Comparison of ENCODE assay signal across 8 cellular contexts in the genomic region with DNA sequence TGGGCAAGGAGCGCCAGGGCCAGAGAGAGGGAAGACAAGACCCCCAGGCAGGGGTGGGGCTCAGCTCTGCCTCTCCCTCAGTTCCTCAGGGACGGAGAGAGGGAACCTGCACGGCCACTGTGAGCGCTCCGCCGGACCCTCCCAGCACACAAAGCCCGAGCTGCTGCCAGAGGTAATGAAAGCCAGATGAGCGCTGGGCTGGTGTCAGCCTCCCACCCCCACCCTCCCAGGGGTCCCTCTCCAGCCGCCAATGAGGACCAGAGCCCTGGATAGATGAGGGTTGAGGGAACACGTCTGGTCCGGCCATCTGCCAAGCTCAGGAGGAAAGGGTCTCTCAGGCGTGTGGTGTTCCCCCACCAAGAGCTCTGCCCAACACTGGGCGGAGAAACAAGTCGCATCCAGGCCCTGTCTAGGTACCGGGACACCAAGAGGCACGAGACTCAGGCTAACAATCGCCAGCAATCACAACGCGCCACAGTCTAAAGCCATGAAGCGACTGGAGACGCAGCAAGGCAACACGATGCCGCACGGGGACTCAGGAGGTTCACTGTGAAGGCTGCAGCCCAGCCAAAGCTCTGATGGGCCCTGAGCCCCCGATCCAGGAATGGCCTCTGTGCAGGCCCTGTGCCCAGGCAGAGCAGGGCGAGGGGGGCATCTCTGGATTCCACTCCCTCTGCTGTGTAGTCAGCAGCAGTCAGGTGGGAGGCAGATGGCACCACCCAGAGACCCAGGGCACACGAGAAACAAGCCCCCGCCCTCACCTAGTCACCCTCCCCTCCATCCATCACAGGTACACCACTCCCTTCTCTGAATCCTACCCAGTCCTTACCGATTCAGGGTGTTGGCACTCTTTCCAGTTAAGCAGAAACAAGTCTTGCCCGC. TPM values are rescaled to one million over a fixed set of nuclear protein-coding genes. Genes with fewer than 3 reads are reported as not detected.
DNase-seq lines count a peak whose midpoint lies in the region; ATAC-seq, FAIRE-seq and TF ChIP-seq lines count a peak whose summit lies in the region.

No MANE protein-coding gene starts in this region.

- H3K9me3 ChIP-seq in stomach = no peaks in the 10 kb centered on the region

- no peak for TF ChIP-seq CTCF in stomach (IDR thresholded peaks at IDR 0.05)

- DNase-seq in NCI-H748 (lab: John Stamatoyannopoulos, UW; ENCODE audit: unreplicated experiment) (peak; percentile 22), NCI-H748 treated with DMSO at 0.1 percent for 48 hours (lab: John Stamatoyannopoulos, UW) (no peak), immature natural killer cell (no peak), stomach (no peak), NCI-H187 treated with DMSO at 0.1 percent for 48 hours (lab: John Stamatoyannopoulos, UW) (no peak), RCC 7860 (ENCODE audit: low spot score) (no peak)
- DNase-seq in activated naive CD8-positive, alpha-beta T cell treated with anti-CD3 and anti-CD28 coated beads, Interleukin-2, amount 10 ng/mL, durations not matched to agents 7 days and 5 days = no peak

- no peak for TF ChIP-seq POLR2A in stomach (IDR thresholded peaks at IDR 0.05)

- H3K36me3 Mint-ChIP-seq in activated naive CD8-positive, alpha-beta T cell treated with anti-CD3 and anti-CD28 coated beads, Interleukin-2, amount 10 ng/mL, durations not matched to agents 7 days and 5 days = no peaks in the 10 kb centered on the region
- H3K36me3 Mint-ChIP-seq in immature natural killer cell = peaks cover 0 to under 1% (median 0%) of the 10 kb centered on the region in 3 donors

- intact Hi-C loops in stomach (cut with DNase I; ENCODE audit: low total_unique reads) = no loop called here

- H3K4me1 Mint-ChIP-seq in activated naive CD8-positive, alpha-beta T cell treated with anti-CD3 and anti-CD28 coated beads, Interleukin-2, amount 10 ng/mL, durations not matched to agents 7 days and 5 days = peaks cover 48% of the 10 kb centered on the region
- peaks cover 74 to 81% of the 10 kb centered on the region in 2 donors for H3K4me1 Mint-ChIP-seq in immature natural killer cell

- FAIRE-seq in RCC 7860 (lab: Jason Lieb, UNC) = no peak

- no peaks in the 10 kb centered on the region for H3K27me3 ChIP-seq in stomach

- POLR2A ChIA-PET in activated naive CD8-positive, alpha-beta T cell treated with anti-CD3 and anti-CD28 coated beads, Interleukin-2, amount 10 ng/mL, durations not matched to agents 7 days and 5 days (lab: Charles Lee) = interaction anchor here (0.6 to 1.3 kb wide), 2 partner anchors 60 to 172 kb away, joined by 3 read pairs; no protein-coding TSS in a partner anchor

- peak overlapping the region; percentile 30 to 94 (median 91) for H3K27ac ChIP-seq in stomach

- ATAC-seq in activated naive CD8-positive, alpha-beta T cell treated with anti-CD3 and anti-CD28 coated beads, Interleukin-2, amount 10 ng/mL, durations not matched to agents 7 days and 5 days (ENCODE audit: low read depth) = no peak
- no peak for ATAC-seq in GM19397 (IDR thresholded peaks at IDR 0.05; ENCODE audit: unreplicated experiment)

- TF ChIP-seq EP300 in stomach (IDR thresholded peaks at IDR 0.05) = no peak

- H3K4me1 ChIP-seq in stomach = peaks cover 50 to 91% (median 83%) of the 10 kb centered on the region in 4 donors

- H3K9me3 Mint-ChIP-seq in activated naive CD8-positive, alpha-beta T cell treated with anti-CD3 and anti-CD28 coated beads, Interleukin-2, amount 10 ng/mL, durations not matched to agents 7 days and 5 days = no peaks in the 10 kb centered on the region
- H3K9me3 Mint-ChIP-seq in immature natural killer cell = no peaks in the 10 kb centered on the region

- peak overlapping the region; percentile 76 for H3K4me3 Mint-ChIP-seq in activated naive CD8-positive, alpha-beta T cell treated with anti-CD3 and anti-CD28 coated beads, Interleukin-2, amount 10 ng/mL, durations not matched to agents 7 days and 5 days
- H3K4me3 Mint-ChIP-seq in immature natural killer cell = peak overlapping the region; percentile 72 to 81 (median 78)

- peak overlapping the region; percentile 62 to 91 (median 85) for H3K4me3 ChIP-seq in stomach

- H3K36me3 ChIP-seq in stomach = no peaks in the 10 kb centered on the region

- WGBS in stomach, 5 donors = 39 to 59% (median 55%) methylated on average over 22 to 30 of the region's 30 CpGs

- H3K27me3 Mint-ChIP-seq in activated naive CD8-positive, alpha-beta T cell treated with anti-CD3 and anti-CD28 coated beads, Interleukin-2, amount 10 ng/mL, durations not matched to agents 7 days and 5 days = no peaks in the 10 kb centered on the region
- H3K27me3 Mint-ChIP-seq in immature natural killer cell (ENCODE audit: low read depth in 3 of 3) = peaks cover 0 to 19% (median 7%) of the 10 kb centered on the region in 3 donors

- peak overlapping the region; percentile 21 for H3K27ac Mint-ChIP-seq in activated naive CD8-positive, alpha-beta T cell treated with anti-CD3 and anti-CD28 coated beads, Interleukin-2, amount 10 ng/mL, durations not matched to agents 7 days and 5 days
- H3K27ac Mint-ChIP-seq in immature natural killer cell = peak overlapping the region; percentile 19 to 91 (median 72)

RNA-seq across cellular contexts. Expression of a gene that starts 1.3 kb away (rescaled TPM):
- 100 to 1,000 TPM; 130 to 134 TPM for total RNA-seq in activated naive CD8-positive, alpha-beta T cell treated with anti-CD3 and anti-CD28 coated beads, Interleukin-2, amount 10 ng/mL, durations not matched to agents 7 days and 5 days
- polyA plus RNA-seq in immature natural killer cell (10 to 100 TPM; 31.2 to 68.8 (median 31.6) TPM), stomach (10 to 100 TPM; 20.5 to 45.8 (median 32.8) TPM)
- 100 to 1,000 TPM in 1 of 5 donors, 10 to 100 TPM in 4; 29.4 to 242 (median 65.2) TPM for total RNA-seq in stomach

RNA-seq across cellular contexts. Expression of a gene that starts 44.0 kb away (rescaled TPM):
- 1 to 10 TPM; 4.0 to 4.5 TPM for total RNA-seq in activated naive CD8-positive, alpha-beta T cell treated with anti-CD3 and anti-CD28 coated beads, Interleukin-2, amount 10 ng/mL, durations not matched to agents 7 days and 5 days
- polyA plus RNA-seq in immature natural killer cell (not detected), stomach (10 to 100 TPM; 12.5 to 24.2 (median 23.8) TPM)
- total RNA-seq in stomach = 10 to 100 TPM in 3 of 5 donors, 1 to 10 TPM in 2; 1.2 to 37.9 (median 21.3) TPM

RNA-seq across cellular contexts. Expression of a gene that starts 57.9 kb away (rescaled TPM):
- total RNA-seq in activated naive CD8-positive, alpha-beta T cell treated with anti-CD3 and anti-CD28 coated beads, Interleukin-2, amount 10 ng/mL, durations not matched to agents 7 days and 5 days = 1 to 10 TPM; 1.4 to 2.3 TPM
- polyA plus RNA-seq in immature natural killer cell (not detected), stomach (1 to 10 TPM; 1.4 to 9.9 (median 4.0) TPM)
- total RNA-seq in stomach = 1 to 10 TPM in 2 of 5 donors, not detected in 3; 1.2 to 2.0 TPM
